In genomic region chr1:223123238-223123976, GRCh38 we compare ENCODE assay signal across 8 cellular contexts. TPM values are rescaled to one million over a fixed set of nuclear protein-coding genes. Genes with fewer than 3 reads are reported as not detected.
DNase-seq lines count a peak whose midpoint lies in the region; ATAC-seq and TF ChIP-seq lines count a peak whose summit lies in the region.

No MANE protein-coding gene starts in this region.

- H3K4me3 ChIP-seq in GM06990 (replicated peaks; ENCODE audit: low read depth, low read length) (no peak overlapping the region), HAP-1 (no peak overlapping the region), MG63 (no peak overlapping the region), cardiac muscle cell (no peak overlapping the region), gastrocnemius medialis (no peak overlapping the region)

- ATAC-seq in gastrocnemius medialis (peak; percentile 65 to 77), HG03025 (IDR thresholded peaks at IDR 0.05; ENCODE audit: low FRiP score, unreplicated experiment) (no peak)

- intact Hi-C loops in gastrocnemius medialis (cut with DNase I; ENCODE audit: low total_unique reads) = loop anchor here (2.0 kb wide), 1 partner anchor 331 kb away; no protein-coding TSS in a partner anchor

- H3K9me3 ChIP-seq in HAP-1 (no peaks in the 10 kb centered on the region), MG63 (no peaks in the 10 kb centered on the region), cardiac muscle cell (ENCODE audit: low read depth) (no peaks in the 10 kb centered on the region), gastrocnemius medialis (no peaks in the 10 kb centered on the region)

- in situ Hi-C loops in HAP-1 (cut with MboI; ENCODE audit: low sequenced_read_pairs) = no loop called here
- in situ Hi-C loops in gastrocnemius medialis (cut with MboI; ENCODE audit: low sequenced_read_pairs in 4 of 4) = no loop called here

- H3K4me1 ChIP-seq in HAP-1 (peaks cover 5% of the 10 kb centered on the region), cardiac muscle cell (ENCODE audit: low read depth) (no peaks in the 10 kb centered on the region), gastrocnemius medialis (no peaks in the 10 kb centered on the region)

- peak; percentile 93 for TF ChIP-seq CTCF in GM06990 (IDR thresholded peaks at IDR 0.05; ENCODE audit: insufficient read depth, low read length, poor library complexity, severe bottlenecking)
- TF ChIP-seq CTCF in cardiac muscle cell (IDR thresholded peaks at IDR 0.05; ENCODE audit: low read depth, low read length) = peak; percentile 96
- TF ChIP-seq CTCF in gastrocnemius medialis (IDR thresholded peaks at IDR 0.05 in 4 of 5, conservative IDR thresholded peaks at IDR 0.05 in 1 of 5) = peak; percentile 39 to 91 (median 65)

- DNase-seq in GM06990 (ENCODE audit: extremely low read depth, insufficient read length) = peak; percentile 26
- peak; percentile 60 to 84 for DNase-seq in HAP-1 (ENCODE audit: low spot score in 2 of 2)
- DNase-seq in MG63 = peak; percentile 59
- peak; percentile 75 for DNase-seq in SKM-1 (lab: John Stamatoyannopoulos, UW; ENCODE audit: unreplicated experiment)
- DNase-seq in activated naive CD4-positive, alpha-beta T cell treated with anti-CD3 and anti-CD28 coated beads, Interleukin-2, amount 50 U/mL, for 16 hours = peak; percentile 70
- DNase-seq in cardiac muscle cell (ENCODE audit: low read depth in 1 of 2, low spot score in 1 of 2) = peak; percentile 82
- DNase-seq in gastrocnemius medialis = no peak

- no peak overlapping the region for H3K27ac ChIP-seq in cardiac muscle cell
- H3K27ac ChIP-seq in gastrocnemius medialis = no peak overlapping the region

- TF ChIP-seq POLR2A in gastrocnemius medialis (IDR thresholded peaks at IDR 0.05) = no peak

- H3K27me3 ChIP-seq in GM06990 (replicated peaks; ENCODE audit: control insufficient read depth, insufficient read depth, low read length) (no peaks in the 10 kb centered on the region), HAP-1 (ENCODE audit: low read depth) (no peaks in the 10 kb centered on the region), MG63 (no peaks in the 10 kb centered on the region), cardiac muscle cell (peaks cover 8% of the 10 kb centered on the region), gastrocnemius medialis (no peaks in the 10 kb centered on the region)

- no peaks in the 10 kb centered on the region for H3K36me3 ChIP-seq in GM06990 (ENCODE audit: control insufficient read depth, insufficient read depth, low read length)
- H3K36me3 ChIP-seq in HAP-1 (replicated peaks) = no peaks in the 10 kb centered on the region
- H3K36me3 ChIP-seq in MG63 = no peaks in the 10 kb centered on the region
- H3K36me3 ChIP-seq in cardiac muscle cell = no peaks in the 10 kb centered on the region
- no peaks in the 10 kb centered on the region for H3K36me3 ChIP-seq in gastrocnemius medialis

RNA-seq across cellular contexts. Expression of gene TLR5, which starts 19.6 kb away (rescaled TPM):
- 0.30 and 0.33 TPM in 2 replicates for total RNA-seq in MG63 (2014; rRNA removed; shearing (Covaris generic); ENCODE audit: low replicate concordance)
- 0.74 and 2.1 TPM in 2 replicates for total RNA-seq in cardiac muscle cell
- polyA plus RNA-seq in cardiac muscle cell = 2.0 and 6.7 TPM in 2 replicates
- total RNA-seq in gastrocnemius medialis = 1 to 10 TPM in 2 of 4 donors, under 1 TPM in 2; 0.49 to 2.1 (median 1.3) TPM

Comparison
In these comparisons a context has a peak if more than half of its experiments do, and no peak if none do; other contexts are left out.
1. DNase-seq: peak in GM06990 (single experiment), HAP-1 (2 of 2), MG63 (single experiment), SKM-1 (single experiment), activated naive CD4-positive, alpha-beta T cell treated with anti-CD3 and anti-CD28 coated beads, Interleukin-2, amount 50 U/mL, for 16 hours (single experiment) and cardiac muscle cell (2 of 2); none in gastrocnemius medialis (0 of 2).
2. Peak in every context shown above with its lines, with median percentiles within 50 percentile points of each other: CTCF ChIP-seq.